ENCODE assay signal across 1 cellular context in the genomic region with DNA sequence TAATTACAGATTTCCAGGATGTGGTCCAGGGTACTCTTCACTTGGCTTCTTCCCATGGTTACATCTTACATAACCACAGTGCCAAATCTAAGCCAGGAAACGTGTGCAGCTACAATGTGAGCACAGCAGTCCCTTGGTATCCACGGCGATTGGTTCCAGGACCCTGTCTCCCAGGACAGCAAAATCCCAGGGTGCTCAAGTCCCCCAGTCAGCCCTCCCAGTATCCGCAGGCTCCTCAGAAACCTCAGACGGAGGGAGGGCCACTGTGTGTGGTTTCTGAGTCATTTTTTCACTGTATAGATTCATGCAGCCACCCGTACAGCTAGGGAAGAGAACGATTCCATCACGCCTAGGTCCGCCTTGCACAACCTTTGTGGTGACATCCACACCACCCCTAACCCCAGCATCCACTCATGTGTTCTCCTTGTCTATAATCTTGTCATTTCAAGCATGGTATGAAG.
TF ChIP-seq lines count a peak whose summit lies in the region.

No MANE protein-coding gene starts in this region.

TF ChIP-seq in SK-N-SH treated with all-trans-retinoic acid at 6 μM for 48 hours, 23 proteins besides CTCF, POLR2A, EP300 and RAD21 (continued from another document):
- TF ChIP-seq, protein P1, sequence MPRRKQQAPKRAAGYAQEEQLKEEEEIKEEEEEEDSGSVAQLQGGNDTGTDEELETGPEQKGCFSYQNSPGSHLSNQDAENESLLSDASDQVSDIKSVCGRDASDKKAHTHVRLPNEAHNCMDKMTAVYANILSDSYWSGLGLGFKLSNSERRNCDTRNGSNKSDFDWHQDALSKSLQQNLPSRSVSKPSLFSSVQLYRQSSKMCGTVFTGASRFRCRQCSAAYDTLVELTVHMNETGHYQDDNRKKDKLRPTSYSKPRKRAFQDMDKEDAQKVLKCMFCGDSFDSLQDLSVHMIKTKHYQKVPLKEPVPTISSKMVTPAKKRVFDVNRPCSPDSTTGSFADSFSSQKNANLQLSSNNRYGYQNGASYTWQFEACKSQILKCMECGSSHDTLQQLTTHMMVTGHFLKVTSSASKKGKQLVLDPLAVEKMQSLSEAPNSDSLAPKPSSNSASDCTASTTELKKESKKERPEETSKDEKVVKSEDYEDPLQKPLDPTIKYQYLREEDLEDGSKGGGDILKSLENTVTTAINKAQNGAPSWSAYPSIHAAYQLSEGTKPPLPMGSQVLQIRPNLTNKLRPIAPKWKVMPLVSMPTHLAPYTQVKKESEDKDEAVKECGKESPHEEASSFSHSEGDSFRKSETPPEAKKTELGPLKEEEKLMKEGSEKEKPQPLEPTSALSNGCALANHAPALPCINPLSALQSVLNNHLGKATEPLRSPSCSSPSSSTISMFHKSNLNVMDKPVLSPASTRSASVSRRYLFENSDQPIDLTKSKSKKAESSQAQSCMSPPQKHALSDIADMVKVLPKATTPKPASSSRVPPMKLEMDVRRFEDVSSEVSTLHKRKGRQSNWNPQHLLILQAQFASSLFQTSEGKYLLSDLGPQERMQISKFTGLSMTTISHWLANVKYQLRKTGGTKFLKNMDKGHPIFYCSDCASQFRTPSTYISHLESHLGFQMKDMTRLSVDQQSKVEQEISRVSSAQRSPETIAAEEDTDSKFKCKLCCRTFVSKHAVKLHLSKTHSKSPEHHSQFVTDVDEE (CRISPR knock-in tag; IDR thresholded peaks at IDR 0.05) = no peak
- TF ChIP-seq TCF4 (CRISPR knock-in tag; IDR thresholded peaks at IDR 0.05; ENCODE audit: borderline replicate concordance) (no peak), ZNF8 (CRISPR knock-in tag; IDR thresholded peaks at IDR 0.05) (no peak), RARB (CRISPR knock-in tag; IDR thresholded peaks at IDR 0.05) (no peak), ESRRG (CRISPR knock-in tag; IDR thresholded peaks at IDR 0.05) (no peak)
- TF ChIP-seq, protein P2, sequence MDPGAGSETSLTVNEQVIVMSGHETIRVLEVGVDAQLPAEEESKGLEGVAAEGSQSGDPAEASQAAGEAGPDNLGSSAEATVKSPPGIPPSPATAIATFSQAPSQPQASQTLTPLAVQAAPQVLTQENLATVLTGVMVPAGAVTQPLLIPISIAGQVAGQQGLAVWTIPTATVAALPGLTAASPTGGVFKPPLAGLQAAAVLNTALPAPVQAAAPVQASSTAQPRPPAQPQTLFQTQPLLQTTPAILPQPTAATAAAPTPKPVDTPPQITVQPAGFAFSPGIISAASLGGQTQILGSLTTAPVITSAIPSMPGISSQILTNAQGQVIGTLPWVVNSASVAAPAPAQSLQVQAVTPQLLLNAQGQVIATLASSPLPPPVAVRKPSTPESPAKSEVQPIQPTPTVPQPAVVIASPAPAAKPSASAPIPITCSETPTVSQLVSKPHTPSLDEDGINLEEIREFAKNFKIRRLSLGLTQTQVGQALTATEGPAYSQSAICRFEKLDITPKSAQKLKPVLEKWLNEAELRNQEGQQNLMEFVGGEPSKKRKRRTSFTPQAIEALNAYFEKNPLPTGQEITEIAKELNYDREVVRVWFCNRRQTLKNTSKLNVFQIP (CRISPR knock-in tag; IDR thresholded peaks at IDR 0.05; ENCODE audit: borderline replicate concordance, low read depth) = no peak
